1 cellular context compared by ENCODE assay signal in the genomic region with DNA sequence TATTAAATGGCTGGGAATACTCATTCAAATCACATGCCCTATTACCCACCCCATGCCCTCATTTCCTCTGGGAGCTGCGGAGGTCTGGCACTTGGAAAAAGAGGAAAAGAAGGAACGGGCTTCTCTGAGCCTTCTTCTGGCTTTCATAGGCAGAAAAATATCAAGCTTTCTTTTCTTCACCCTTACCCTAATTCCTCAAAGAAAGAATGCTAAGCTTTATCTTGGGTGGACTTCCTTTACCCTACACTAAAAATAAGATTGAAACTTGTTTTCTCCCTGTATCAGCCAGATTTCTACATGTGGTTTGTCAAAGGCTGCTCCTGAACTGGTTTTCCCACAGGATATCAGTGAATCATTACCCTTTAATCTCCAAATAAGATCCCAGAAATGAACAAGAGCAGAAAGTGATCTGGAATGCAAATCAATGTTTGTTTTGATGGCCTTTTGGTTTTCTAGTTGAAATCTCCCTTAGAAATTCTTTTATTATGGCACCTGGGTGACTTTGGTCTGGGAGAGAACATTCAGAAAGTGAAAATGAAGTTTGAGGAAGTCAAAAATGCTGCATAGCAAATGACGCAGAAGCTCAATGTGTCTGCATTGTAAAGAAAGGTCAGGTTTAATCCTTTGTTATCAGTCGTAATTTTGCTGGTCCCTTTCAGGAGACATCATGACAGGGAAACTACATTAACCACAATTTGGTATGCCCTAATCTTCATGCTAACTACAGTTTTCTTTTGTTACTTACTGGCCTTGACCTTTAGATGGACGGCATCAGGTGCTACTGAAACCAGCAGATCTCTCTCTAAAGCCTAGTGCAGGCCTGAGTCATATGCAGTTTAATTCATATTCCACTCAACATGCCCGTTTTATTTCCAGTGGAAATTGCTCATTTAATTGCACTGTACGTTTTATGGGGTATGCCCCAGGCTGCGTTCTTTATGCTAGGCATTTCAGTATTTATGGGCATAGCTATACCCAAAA.
TF ChIP-seq lines count a peak whose summit lies in the region.

No MANE protein-coding gene starts in this region.

TF ChIP-seq in HepG2, 621 proteins besides CTCF, POLR2A, EP300 and RAD21 (continued from another document and continues in another):
- TF ChIP-seq ZNF850 (CRISPR knock-in tag; conservative IDR thresholded peaks at IDR 0.05), result no peak
- no peak for TF ChIP-seq MAFK (conservative IDR thresholded peaks at IDR 0.05 in 1 of 2, IDR thresholded peaks at IDR 0.05 in 1 of 2; ENCODE audit: low read length in 2 of 2)
- TF ChIP-seq TMF1 (CRISPR knock-in tag; IDR thresholded peaks at IDR 0.05; ENCODE audit: low read depth), result no peak
- TF ChIP-seq ZKSCAN1 (IDR thresholded peaks at IDR 0.05; ENCODE audit: low read length), result no peak
- TF ChIP-seq, protein P1, sequence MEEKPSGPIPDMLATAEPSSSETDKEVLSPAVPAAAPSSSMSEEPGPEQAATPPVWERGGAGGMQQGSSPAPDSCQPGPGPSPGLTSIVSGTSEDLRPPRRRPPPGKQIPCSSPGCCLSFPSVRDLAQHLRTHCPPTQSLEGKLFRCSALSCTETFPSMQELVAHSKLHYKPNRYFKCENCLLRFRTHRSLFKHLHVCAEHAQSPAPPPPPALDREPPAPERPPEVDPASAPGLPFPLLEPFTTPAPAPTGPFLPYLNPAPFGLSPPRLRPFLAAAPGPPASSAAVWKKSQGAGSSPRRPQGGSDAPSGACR (CRISPR knock-in tag; IDR thresholded peaks at IDR 0.05), result no peak; the same call in 1 of the 2 replicates
- no peak for TF ChIP-seq RBM39 (IDR thresholded peaks at IDR 0.05; ENCODE audit: low read depth, low read length, poor library complexity, severe bottlenecking)
- TF ChIP-seq ARNT2 (CRISPR knock-in tag; IDR thresholded peaks at IDR 0.05; ENCODE audit: low read depth), result no peak
- TF ChIP-seq MED8 (CRISPR knock-in tag; IDR thresholded peaks at IDR 0.05; ENCODE audit: insufficient replicate concordance), result no peak
- TF ChIP-seq JUNB (CRISPR knock-in tag; IDR thresholded peaks at IDR 0.05; ENCODE audit: borderline replicate concordance), result no peak
- TF ChIP-seq CBX1 (IDR thresholded peaks at IDR 0.05; ENCODE audit: low read depth), result no peak
- TF ChIP-seq, protein P2, sequence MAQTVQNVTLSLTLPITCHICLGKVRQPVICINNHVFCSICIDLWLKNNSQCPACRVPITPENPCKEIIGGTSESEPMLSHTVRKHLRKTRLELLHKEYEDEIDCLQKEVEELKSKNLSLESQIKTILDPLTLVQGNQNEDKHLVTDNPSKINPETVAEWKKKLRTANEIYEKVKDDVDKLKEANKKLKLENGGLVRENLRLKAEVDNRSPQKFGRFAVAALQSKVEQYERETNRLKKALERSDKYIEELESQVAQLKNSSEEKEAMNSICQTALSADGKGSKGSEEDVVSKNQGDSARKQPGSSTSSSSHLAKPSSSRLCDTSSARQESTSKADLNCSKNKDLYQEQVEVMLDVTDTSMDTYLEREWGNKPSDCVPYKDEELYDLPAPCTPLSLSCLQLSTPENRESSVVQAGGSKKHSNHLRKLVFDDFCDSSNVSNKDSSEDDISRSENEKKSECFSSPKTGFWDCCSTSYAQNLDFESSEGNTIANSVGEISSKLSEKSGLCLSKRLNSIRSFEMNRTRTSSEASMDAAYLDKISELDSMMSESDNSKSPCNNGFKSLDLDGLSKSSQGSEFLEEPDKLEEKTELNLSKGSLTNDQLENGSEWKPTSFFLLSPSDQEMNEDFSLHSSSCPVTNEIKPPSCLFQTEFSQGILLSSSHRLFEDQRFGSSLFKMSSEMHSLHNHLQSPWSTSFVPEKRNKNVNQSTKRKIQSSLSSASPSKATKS (CRISPR knock-in tag; IDR thresholded peaks at IDR 0.05), result no peak
- TF ChIP-seq ZNF781 (CRISPR knock-in tag; IDR thresholded peaks at IDR 0.05; ENCODE audit: borderline replicate concordance, not compliant biosample characterization), result no peak
- TF ChIP-seq YEATS2 (CRISPR knock-in tag; IDR thresholded peaks at IDR 0.05; ENCODE audit: borderline replicate concordance), result no peak; the same call in 1 of the 2 replicates
- TF ChIP-seq KLF6 (CRISPR knock-in tag; IDR thresholded peaks at IDR 0.05), result no peak
- TF ChIP-seq ARNTL (CRISPR knock-in tag; IDR thresholded peaks at IDR 0.05), result 0 out of 2 replicates have a peak, but pooled peaks have one; percentile 46
- no peak for TF ChIP-seq ZNF792 (CRISPR knock-in tag; IDR thresholded peaks at IDR 0.05)
- peak; percentile 64 for TF ChIP-seq HDAC2 (CRISPR knock-in tag; IDR thresholded peaks at IDR 0.05)
- TF ChIP-seq TAF1 (CRISPR knock-in tag; IDR thresholded peaks at IDR 0.05), result no peak
- TF ChIP-seq ZSCAN30 (CRISPR knock-in tag; IDR thresholded peaks at IDR 0.05), result no peak
- TF ChIP-seq KLF9 (CRISPR knock-in tag; IDR thresholded peaks at IDR 0.05; ENCODE audit: low read depth), result no peak
- TF ChIP-seq, protein P3, sequence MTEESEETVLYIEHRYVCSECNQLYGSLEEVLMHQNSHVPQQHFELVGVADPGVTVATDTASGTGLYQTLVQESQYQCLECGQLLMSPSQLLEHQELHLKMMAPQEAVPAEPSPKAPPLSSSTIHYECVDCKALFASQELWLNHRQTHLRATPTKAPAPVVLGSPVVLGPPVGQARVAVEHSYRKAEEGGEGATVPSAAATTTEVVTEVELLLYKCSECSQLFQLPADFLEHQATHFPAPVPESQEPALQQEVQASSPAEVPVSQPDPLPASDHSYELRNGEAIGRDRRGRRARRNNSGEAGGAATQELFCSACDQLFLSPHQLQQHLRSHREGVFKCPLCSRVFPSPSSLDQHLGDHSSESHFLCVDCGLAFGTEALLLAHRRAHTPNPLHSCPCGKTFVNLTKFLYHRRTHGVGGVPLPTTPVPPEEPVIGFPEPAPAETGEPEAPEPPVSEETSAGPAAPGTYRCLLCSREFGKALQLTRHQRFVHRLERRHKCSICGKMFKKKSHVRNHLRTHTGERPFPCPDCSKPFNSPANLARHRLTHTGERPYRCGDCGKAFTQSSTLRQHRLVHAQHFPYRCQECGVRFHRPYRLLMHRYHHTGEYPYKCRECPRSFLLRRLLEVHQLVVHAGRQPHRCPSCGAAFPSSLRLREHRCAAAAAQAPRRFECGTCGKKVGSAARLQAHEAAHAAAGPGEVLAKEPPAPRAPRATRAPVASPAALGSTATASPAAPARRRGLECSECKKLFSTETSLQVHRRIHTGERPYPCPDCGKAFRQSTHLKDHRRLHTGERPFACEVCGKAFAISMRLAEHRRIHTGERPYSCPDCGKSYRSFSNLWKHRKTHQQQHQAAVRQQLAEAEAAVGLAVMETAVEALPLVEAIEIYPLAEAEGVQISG (CRISPR knock-in tag; IDR thresholded peaks at IDR 0.05), result no peak
- TF ChIP-seq RFXAP (CRISPR knock-in tag; IDR thresholded peaks at IDR 0.05; ENCODE audit: borderline replicate concordance), result no peak
- TF ChIP-seq PHF5A (CRISPR knock-in tag; IDR thresholded peaks at IDR 0.05; ENCODE audit: low read depth, unreplicated experiment), result no peak
- TF ChIP-seq ZNF703 (CRISPR knock-in tag; IDR thresholded peaks at IDR 0.05; ENCODE audit: borderline replicate concordance), result no peak
- TF ChIP-seq, protein P4, sequence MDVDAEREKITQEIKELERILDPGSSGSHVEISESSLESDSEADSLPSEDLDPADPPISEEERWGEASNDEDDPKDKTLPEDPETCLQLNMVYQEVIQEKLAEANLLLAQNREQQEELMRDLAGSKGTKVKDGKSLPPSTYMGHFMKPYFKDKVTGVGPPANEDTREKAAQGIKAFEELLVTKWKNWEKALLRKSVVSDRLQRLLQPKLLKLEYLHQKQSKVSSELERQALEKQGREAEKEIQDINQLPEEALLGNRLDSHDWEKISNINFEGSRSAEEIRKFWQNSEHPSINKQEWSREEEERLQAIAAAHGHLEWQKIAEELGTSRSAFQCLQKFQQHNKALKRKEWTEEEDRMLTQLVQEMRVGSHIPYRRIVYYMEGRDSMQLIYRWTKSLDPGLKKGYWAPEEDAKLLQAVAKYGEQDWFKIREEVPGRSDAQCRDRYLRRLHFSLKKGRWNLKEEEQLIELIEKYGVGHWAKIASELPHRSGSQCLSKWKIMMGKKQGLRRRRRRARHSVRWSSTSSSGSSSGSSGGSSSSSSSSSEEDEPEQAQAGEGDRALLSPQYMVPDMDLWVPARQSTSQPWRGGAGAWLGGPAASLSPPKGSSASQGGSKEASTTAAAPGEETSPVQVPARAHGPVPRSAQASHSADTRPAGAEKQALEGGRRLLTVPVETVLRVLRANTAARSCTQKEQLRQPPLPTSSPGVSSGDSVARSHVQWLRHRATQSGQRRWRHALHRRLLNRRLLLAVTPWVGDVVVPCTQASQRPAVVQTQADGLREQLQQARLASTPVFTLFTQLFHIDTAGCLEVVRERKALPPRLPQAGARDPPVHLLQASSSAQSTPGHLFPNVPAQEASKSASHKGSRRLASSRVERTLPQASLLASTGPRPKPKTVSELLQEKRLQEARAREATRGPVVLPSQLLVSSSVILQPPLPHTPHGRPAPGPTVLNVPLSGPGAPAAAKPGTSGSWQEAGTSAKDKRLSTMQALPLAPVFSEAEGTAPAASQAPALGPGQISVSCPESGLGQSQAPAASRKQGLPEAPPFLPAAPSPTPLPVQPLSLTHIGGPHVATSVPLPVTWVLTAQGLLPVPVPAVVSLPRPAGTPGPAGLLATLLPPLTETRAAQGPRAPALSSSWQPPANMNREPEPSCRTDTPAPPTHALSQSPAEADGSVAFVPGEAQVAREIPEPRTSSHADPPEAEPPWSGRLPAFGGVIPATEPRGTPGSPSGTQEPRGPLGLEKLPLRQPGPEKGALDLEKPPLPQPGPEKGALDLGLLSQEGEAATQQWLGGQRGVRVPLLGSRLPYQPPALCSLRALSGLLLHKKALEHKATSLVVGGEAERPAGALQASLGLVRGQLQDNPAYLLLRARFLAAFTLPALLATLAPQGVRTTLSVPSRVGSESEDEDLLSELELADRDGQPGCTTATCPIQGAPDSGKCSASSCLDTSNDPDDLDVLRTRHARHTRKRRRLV (CRISPR knock-in tag; IDR thresholded peaks at IDR 0.05), result no peak
- no peak for TF ChIP-seq ZNF557 (CRISPR knock-in tag; IDR thresholded peaks at IDR 0.05)
- TF ChIP-seq, protein P5, sequence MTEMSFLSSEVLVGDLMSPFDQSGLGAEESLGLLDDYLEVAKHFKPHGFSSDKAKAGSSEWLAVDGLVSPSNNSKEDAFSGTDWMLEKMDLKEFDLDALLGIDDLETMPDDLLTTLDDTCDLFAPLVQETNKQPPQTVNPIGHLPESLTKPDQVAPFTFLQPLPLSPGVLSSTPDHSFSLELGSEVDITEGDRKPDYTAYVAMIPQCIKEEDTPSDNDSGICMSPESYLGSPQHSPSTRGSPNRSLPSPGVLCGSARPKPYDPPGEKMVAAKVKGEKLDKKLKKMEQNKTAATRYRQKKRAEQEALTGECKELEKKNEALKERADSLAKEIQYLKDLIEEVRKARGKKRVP (CRISPR knock-in tag; IDR thresholded peaks at IDR 0.05), result no peak
- peak; percentile 44; the same call in 1 of the 2 replicates for TF ChIP-seq ZNF644 (CRISPR knock-in tag; IDR thresholded peaks at IDR 0.05; ENCODE audit: low read depth)
- TF ChIP-seq, protein P6, sequence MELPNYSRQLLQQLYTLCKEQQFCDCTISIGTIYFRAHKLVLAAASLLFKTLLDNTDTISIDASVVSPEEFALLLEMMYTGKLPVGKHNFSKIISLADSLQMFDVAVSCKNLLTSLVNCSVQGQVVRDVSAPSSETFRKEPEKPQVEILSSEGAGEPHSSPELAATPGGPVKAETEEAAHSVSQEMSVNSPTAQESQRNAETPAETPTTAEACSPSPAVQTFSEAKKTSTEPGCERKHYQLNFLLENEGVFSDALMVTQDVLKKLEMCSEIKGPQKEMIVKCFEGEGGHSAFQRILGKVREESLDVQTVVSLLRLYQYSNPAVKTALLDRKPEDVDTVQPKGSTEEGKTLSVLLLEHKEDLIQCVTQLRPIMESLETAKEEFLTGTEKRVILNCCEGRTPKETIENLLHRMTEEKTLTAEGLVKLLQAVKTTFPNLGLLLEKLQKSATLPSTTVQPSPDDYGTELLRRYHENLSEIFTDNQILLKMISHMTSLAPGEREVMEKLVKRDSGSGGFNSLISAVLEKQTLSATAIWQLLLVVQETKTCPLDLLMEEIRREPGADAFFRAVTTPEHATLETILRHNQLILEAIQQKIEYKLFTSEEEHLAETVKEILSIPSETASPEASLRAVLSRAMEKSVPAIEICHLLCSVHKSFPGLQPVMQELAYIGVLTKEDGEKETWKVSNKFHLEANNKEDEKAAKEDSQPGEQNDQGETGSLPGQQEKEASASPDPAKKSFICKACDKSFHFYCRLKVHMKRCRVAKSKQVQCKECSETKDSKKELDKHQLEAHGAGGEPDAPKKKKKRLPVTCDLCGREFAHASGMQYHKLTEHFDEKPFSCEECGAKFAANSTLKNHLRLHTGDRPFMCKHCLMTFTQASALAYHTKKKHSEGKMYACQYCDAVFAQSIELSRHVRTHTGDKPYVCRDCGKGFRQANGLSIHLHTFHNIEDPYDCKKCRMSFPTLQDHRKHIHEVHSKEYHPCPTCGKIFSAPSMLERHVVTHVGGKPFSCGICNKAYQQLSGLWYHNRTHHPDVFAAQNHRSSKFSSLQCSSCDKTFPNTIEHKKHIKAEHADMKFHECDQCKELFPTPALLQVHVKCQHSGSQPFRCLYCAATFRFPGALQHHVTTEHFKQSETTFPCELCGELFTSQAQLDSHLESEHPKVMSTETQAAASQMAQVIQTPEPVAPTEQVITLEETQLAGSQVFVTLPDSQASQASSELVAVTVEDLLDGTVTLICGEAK (IDR thresholded peaks at IDR 0.05), result no peak
- TF ChIP-seq, protein P6 (CRISPR knock-in tag; IDR thresholded peaks at IDR 0.05), result no peak
- no peak for TF ChIP-seq EHMT2 (IDR thresholded peaks at IDR 0.05; ENCODE audit: borderline replicate concordance, low read depth, low read length)
- TF ChIP-seq PCBP1 (IDR thresholded peaks at IDR 0.05; ENCODE audit: borderline replicate concordance, low read depth, low read length), result no peak
- 0 out of 2 replicates have a peak, but pooled peaks have one; percentile 22 for TF ChIP-seq ERF (CRISPR knock-in tag; IDR thresholded peaks at IDR 0.05)
- TF ChIP-seq TARDBP (CRISPR knock-in tag; IDR thresholded peaks at IDR 0.05), result peak; percentile 61
